ENCODE assay signal across 9 cellular contexts in the genomic region with DNA sequence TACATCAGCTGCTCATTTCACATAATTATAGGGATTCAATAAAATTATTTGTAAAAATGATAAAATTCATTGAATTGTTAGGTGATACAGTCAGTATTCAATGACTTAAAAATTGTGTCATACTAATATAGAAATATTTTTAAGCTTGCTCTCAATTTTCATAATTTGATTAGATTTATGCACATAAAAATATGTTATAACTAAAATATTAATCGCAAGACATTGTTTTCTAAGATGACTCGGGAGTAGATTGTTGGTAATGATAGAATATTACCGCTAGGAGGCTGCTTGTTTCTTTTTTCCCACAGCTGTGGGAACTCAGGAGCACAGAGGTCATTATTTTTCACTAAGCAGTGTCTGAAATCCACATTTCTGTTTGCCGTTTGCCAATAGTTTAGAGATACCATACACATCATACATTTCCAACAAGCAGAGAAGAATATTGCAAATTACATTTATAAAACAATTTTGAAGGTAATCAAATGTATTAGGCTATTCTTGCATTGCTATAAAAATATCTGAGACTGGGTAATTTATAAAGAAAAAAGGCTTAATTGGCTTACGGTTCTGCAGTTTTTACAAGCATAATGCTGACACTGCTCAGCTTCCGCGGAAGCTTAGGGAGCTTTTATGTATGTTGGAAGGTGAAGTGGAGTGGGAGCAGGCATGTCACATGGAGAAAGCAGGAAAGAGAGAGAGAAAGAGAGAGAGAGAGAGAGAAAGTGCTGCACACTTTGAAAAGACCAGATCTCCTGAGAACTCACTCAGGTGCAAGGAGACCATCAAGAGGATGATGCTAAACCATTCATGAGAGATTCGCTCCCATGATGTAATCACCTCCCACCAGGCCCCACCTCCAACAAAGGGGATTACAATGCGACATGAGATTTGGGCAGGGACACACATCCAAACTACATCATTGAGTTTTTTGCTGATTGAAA. TPM values are rescaled to one million over a fixed set of nuclear protein-coding genes. Genes with fewer than 3 reads are reported as not detected.
DNase-seq lines count a peak whose midpoint lies in the region; ATAC-seq, FAIRE-seq and TF ChIP-seq lines count a peak whose summit lies in the region.
"Had no signal": no experiment of that assay in that cellular context is flagged by ENCODE, and none has a peak within 500 bp of the region (broad histone marks: within the 10 kb centered on the region; RNA-seq: fewer than 3 reads in every experiment).

No MANE protein-coding gene starts in this region.

- no peak overlapping the region for H4K8ac ChIP-seq in mesenchymal stem cell (ENCODE audit: low read length)

- no peak overlapping the region for H2BK5ac ChIP-seq in mesenchymal stem cell (ENCODE audit: low read depth, low read length, poor library complexity, severe bottlenecking)

- H3K27ac ChIP-seq in A549, result no peak overlapping the region
- no peak overlapping the region for H3K27ac ChIP-seq in mesenchymal stem cell (ENCODE audit: low read length, poor library complexity, severe bottlenecking)
- H3K27ac ChIP-seq in ovary, result no peak overlapping the region

- no peak for TF ChIP-seq EP300 in A549 (IDR thresholded peaks at IDR 0.05)
- TF ChIP-seq EP300 in ovary (IDR thresholded peaks at IDR 0.05), result no peak

- no peak overlapping the region for H3K4ac ChIP-seq in mesenchymal stem cell (ENCODE audit: low read depth in 1 of 2, low read length in 2 of 2)

- H3K4me2 ChIP-seq in A549 (peak overlapping the region; percentile 78), mesenchymal stem cell (ENCODE audit: low read length, poor library complexity, severe bottlenecking) (no peak overlapping the region)

- FAIRE-seq in A549 (lab: Jason Lieb, UNC), result no peak
- FAIRE-seq in RCC 7860 (lab: Jason Lieb, UNC), result peak; percentile 73

- H2BK15ac ChIP-seq in mesenchymal stem cell (ENCODE audit: low read depth, poor library complexity, severe bottlenecking), result no peak overlapping the region

- no peaks in the 10 kb centered on the region for H3K79me1 ChIP-seq in mesenchymal stem cell (replicated peaks; ENCODE audit: low read length, poor library complexity, severe bottlenecking)

- no peak overlapping the region for H2AK5ac ChIP-seq in mesenchymal stem cell (ENCODE audit: low read length, severe bottlenecking)

- POLR2A ChIA-PET in A549 (lab: Yijun Ruan, JAX), result no interaction called here

- 38% methylated on average over 9 of the region's 9 CpGs for WGBS in A549 (ENCODE audit: missing lambda C conversion rate)
- 61% methylated on average over 7 of the region's 9 CpGs for WGBS in mesenchymal stem cell
- WGBS in ovary, 3 donors, result 29 to 32% (median 29%) methylated on average over 9 of the region's 9 CpGs

- peak overlapping the region in 1 of 2 experiments; percentile 55 for H2BK12ac ChIP-seq in mesenchymal stem cell (ENCODE audit: low read length in 2 of 2)

- H3K36me3 ChIP-seq in mesenchymal stem cell (ENCODE audit: control insufficient read depth in 1 of 2, insufficient read depth in 2 of 2, low read depth in 1 of 2, low read length in 2 of 2), result no peaks in the 10 kb centered on the region
- H3K36me3 ChIP-seq in ovary, result no peaks in the 10 kb centered on the region

- TF ChIP-seq POLR2A in A549 (IDR thresholded peaks at IDR 0.05; ENCODE audit: low read length) (no peak), ovary (IDR thresholded peaks at IDR 0.05) (no peak)

- CTCF ChIA-PET in A549 (lab: Yijun Ruan, JAX), result interaction anchor here (0.7 to 6.0 kb wide), 37 partner anchors 9 to 438 kb away, joined by 3 to 41 read pairs (median 5); partner anchors contain the start of genes CD69, CLEC12B, CLEC2A and CLECL1

- no peaks in the 10 kb centered on the region for H3K9me3 ChIP-seq in A549
- H3K9me3 ChIP-seq in mesenchymal stem cell (ENCODE audit: control insufficient read depth, low read length), result no peaks in the 10 kb centered on the region
- H3K9me3 ChIP-seq in ovary, result no peaks in the 10 kb centered on the region

- intact Hi-C loops in ovary (cut with DNase I), result loop anchor here in 2 of 4 donors (5.0 to 10.0 kb wide), 2 partner anchors 153 to 181 kb away; partner anchors contain the start of gene CLEC2A (in 1 of the 2)

- H3K27ac Mint-ChIP-seq in activated naive CD8-positive, alpha-beta T cell treated with anti-CD3 and anti-CD28 coated beads, Interleukin-2, amount 50 U/mL, for 24 hours, result peak overlapping the region; percentile 75
- H3K27ac Mint-ChIP-seq: dendritic cell treated with granulocyte-macrophage colony-stimulating factor and Interleukin-4, amounts not matched to agents 40 ng/mL and 50 ng/mL, for 4 days had no signal

- no peak overlapping the region for H4K91ac ChIP-seq in mesenchymal stem cell (ENCODE audit: low read length)

- H2AFZ ChIP-seq in mesenchymal stem cell (ENCODE audit: low read depth, low read length), result no peak overlapping the region

- TF ChIP-seq RAD21 in A549 (conservative IDR thresholded peaks at IDR 0.05 in 1 of 2, IDR thresholded peaks at IDR 0.05 in 1 of 2), result peak in 1 of 2 experiments; percentile 27; a peak in 1 of 5 replicates

- H3K27me3 Mint-ChIP-seq in activated naive CD8-positive, alpha-beta T cell treated with anti-CD3 and anti-CD28 coated beads, Interleukin-2, amount 50 U/mL, for 24 hours, result no peaks in the 10 kb centered on the region
- H3K27me3 Mint-ChIP-seq: dendritic cell treated with granulocyte-macrophage colony-stimulating factor and Interleukin-4, amounts not matched to agents 40 ng/mL and 50 ng/mL, for 4 days had no signal

- no peaks in the 10 kb centered on the region for H3K9me3 Mint-ChIP-seq in activated naive CD8-positive, alpha-beta T cell treated with anti-CD3 and anti-CD28 coated beads, Interleukin-2, amount 50 U/mL, for 24 hours
- H3K9me3 Mint-ChIP-seq: dendritic cell treated with granulocyte-macrophage colony-stimulating factor and Interleukin-4, amounts not matched to agents 40 ng/mL and 50 ng/mL, for 4 days had no signal

- DNase-seq in A549 (ENCODE audit: low read depth in 1 of 2, low spot score in 1 of 2), result peak; percentile 36 to 45
- peak; percentile 39 for DNase-seq in H4 (ENCODE audit: low spot score)
- DNase-seq in RCC 7860 (ENCODE audit: low spot score), result peak; percentile 27
- DNase-seq in activated naive CD8-positive, alpha-beta T cell treated with anti-CD3 and anti-CD28 coated beads, Interleukin-2, amount 50 U/mL, for 24 hours, result peak; percentile 46
- DNase-seq in mesenchymal stem cell, result peak; percentile 62
- DNase-seq in GF-D8 (lab: John Stamatoyannopoulos, UW), result no peak
- no peak for DNase-seq in ovary

- peaks cover 54% of the 10 kb centered on the region for H3K4me1 Mint-ChIP-seq in activated naive CD8-positive, alpha-beta T cell treated with anti-CD3 and anti-CD28 coated beads, Interleukin-2, amount 50 U/mL, for 24 hours

- no peak overlapping the region for H3K18ac ChIP-seq in mesenchymal stem cell (ENCODE audit: low read depth in 1 of 2, low read length in 2 of 2)

- TF ChIP-seq CTCF in A549 (IDR thresholded peaks at IDR 0.05), result no peak; the same call in 2 of the 3 replicates
- peak in 1 of 3 donors; percentile 30 for TF ChIP-seq CTCF in ovary (IDR thresholded peaks at IDR 0.05)

- H3K4me1 ChIP-seq in A549 (0 out of 3 replicates have a peak, but pooled peaks cover 3% of the 10 kb centered on the region), mesenchymal stem cell (ENCODE audit: control insufficient read depth, insufficient read depth, low read depth, low read length) (no peaks in the 10 kb centered on the region), ovary (ENCODE audit: insufficient read depth) (no peaks in the 10 kb centered on the region)

- ATAC-seq in A549 (peak; percentile 67 to 83; a peak in 4 of 6 replicates), HG03159 (IDR thresholded peaks at IDR 0.05; ENCODE audit: unreplicated experiment) (no peak)
- peak; percentile 66 for ATAC-seq in activated naive CD8-positive, alpha-beta T cell treated with anti-CD3 and anti-CD28 coated beads, Interleukin-2, amount 50 U/mL, for 24 hours

- H3K4me3 ChIP-seq in A549 (0 out of 3 replicates have a peak overlapping the region, but pooled peaks have one; percentile 16), mesenchymal stem cell (ENCODE audit: insufficient read depth in 1 of 2, low read depth in 1 of 2, low read length in 2 of 2) (peak overlapping the region in 1 of 2 experiments; percentile 38), ovary (no peak overlapping the region)

- H3K36me3 Mint-ChIP-seq in activated naive CD8-positive, alpha-beta T cell treated with anti-CD3 and anti-CD28 coated beads, Interleukin-2, amount 50 U/mL, for 24 hours (ENCODE audit: low read depth), result peaks cover 42% of the 10 kb centered on the region

- peak overlapping the region; percentile 45 for H3K4me3 Mint-ChIP-seq in activated naive CD8-positive, alpha-beta T cell treated with anti-CD3 and anti-CD28 coated beads, Interleukin-2, amount 50 U/mL, for 24 hours
- H3K4me3 Mint-ChIP-seq: dendritic cell treated with granulocyte-macrophage colony-stimulating factor and Interleukin-4, amounts not matched to agents 40 ng/mL and 50 ng/mL, for 4 days had no signal

- H3K27me3 ChIP-seq in mesenchymal stem cell (ENCODE audit: control insufficient read depth in 1 of 2, insufficient read depth in 1 of 2, low read length in 2 of 2) (no peaks in the 10 kb centered on the region), ovary (no peaks in the 10 kb centered on the region)

- H3K14ac ChIP-seq in mesenchymal stem cell (ENCODE audit: low read length in 2 of 2), result no peak overlapping the region

- H2BK120ac ChIP-seq in mesenchymal stem cell (ENCODE audit: low read depth, low read length), result no peak overlapping the region

- H3K9ac ChIP-seq in mesenchymal stem cell (ENCODE audit: low read length), result peak overlapping the region; percentile 74

- H3K23ac ChIP-seq in mesenchymal stem cell (ENCODE audit: low read length in 2 of 2), result peak overlapping the region in 1 of 2 experiments; percentile 67

RNA-seq across cellular contexts. Expression of gene CD69, which starts 9.2 kb away (rescaled TPM):
- polyA plus RNA-seq in A549 (2011; rRNA removed), result not detected in 2 replicates
- not detected in 2 replicates for polyA plus RNA-seq in A549 (2012; cell fraction: cytosol; rRNA removed)
- polyA plus RNA-seq in A549 (2012; cell fraction: nucleus; rRNA removed), result not detected in 2 replicates
- not detected in 3 replicates for polyA plus RNA-seq in A549 (2017; fragmentation: RNase III; extraction: RNeasy Plus Mini Kit Qiagen cat#74134 plus additional on column Dnase treatment)
- not detected in 2 replicates for polyA minus RNA-seq in A549 (2011; rRNA and poly(A)+ RNA removed)
- total RNA-seq in H4 (2014; rRNA removed; shearing (Covaris generic)), result not detected in 2 replicates
- 4.8 TPM for polyA plus RNA-seq in mesenchymal stem cell (2013, experiment 1 of 2)
- polyA plus RNA-seq in mesenchymal stem cell (2013, experiment 2 of 2), result 5.2 TPM
- 1 to 10 TPM in 6 of 7 donors, under 1 TPM in 1; 0.63 to 7.8 (median 2.3) TPM for total RNA-seq in ovary
- 1 to 10 TPM; 2.1 to 6.6 TPM for polyA plus RNA-seq in ovary

RNA-seq across cellular contexts. Expression of gene CLECL1, which starts 18.6 kb away (rescaled TPM):
- polyA plus RNA-seq in A549 (2011; rRNA removed) (not detected in 2 replicates), A549 (2017; fragmentation: RNase III; extraction: RNeasy Plus Mini Kit Qiagen cat#74134 plus additional on column Dnase treatment) (not detected in 3 replicates), ovary (under 1 TPM; 0.58 to 0.73 TPM)
- polyA plus RNA-seq in A549 (2012; cell fraction: cytosol; rRNA removed), result not detected in 2 replicates
- polyA plus RNA-seq in A549 (2012; cell fraction: nucleus; rRNA removed), result not detected in 2 replicates
- not detected in 2 replicates for polyA minus RNA-seq in A549 (2011; rRNA and poly(A)+ RNA removed)
- not detected in 2 replicates for total RNA-seq in H4 (2014; rRNA removed; shearing (Covaris generic))
- polyA plus RNA-seq in mesenchymal stem cell (2013, experiment 1 of 2), result not detected
- not detected for polyA plus RNA-seq in mesenchymal stem cell (2013, experiment 2 of 2)
- under 1 TPM in 2 of 7 donors, not detected in 5; 0.53 to 0.60 TPM for total RNA-seq in ovary

Comparison
In these comparisons a context has a peak if more than half of its experiments do, and no peak if none do; other contexts are left out.
1. DNase-seq: peak in A549 (2 of 2), H4 (single experiment), RCC 7860 (single experiment), activated naive CD8-positive, alpha-beta T cell treated with anti-CD3 and anti-CD28 coated beads, Interleukin-2, amount 50 U/mL, for 24 hours (single experiment) and mesenchymal stem cell (single experiment); none in GF-D8 (single experiment) and ovary (0 of 5).